Comparison of ENCODE assay signal across 20 cellular contexts in the genomic region with DNA sequence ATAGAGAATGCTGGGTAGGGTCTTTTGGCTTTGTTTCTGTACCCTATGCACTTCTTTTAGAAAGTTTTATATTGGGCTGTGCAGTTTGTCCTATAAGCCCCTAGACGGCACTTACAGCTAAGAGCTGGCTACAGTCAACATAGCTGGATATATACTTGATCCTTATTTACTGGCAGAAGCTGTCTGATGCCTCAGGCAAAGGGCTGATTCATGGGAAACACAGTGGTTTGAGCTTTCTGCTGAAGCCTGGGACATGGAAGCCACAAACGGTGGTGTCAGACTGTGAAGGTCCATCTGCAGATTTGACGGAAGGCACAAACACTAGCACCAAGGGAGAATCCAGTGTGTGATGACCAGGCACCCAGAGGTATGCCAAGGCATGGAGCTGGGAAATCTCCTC.
"Had no signal": no experiment of that assay in that cellular context is flagged by ENCODE, and none has a peak within 500 bp of the region (broad histone marks: within the 10 kb centered on the region; RNA-seq: fewer than 3 reads in every experiment).

No MANE protein-coding gene starts in this region.

- ATAC-seq: gastrocnemius medialis; heart left ventricle; natural killer cell treated with Interleukin-12 subunit alpha and Interleukin-12 subunit beta and Interleukin-15 and Interleukin-18, amount 100 ng/mL, for 72 hours; right lobe of liver; stimulated activated effector memory CD8-positive, alpha-beta T cell treated with anti-CD3 and anti-CD28 coated beads, Interleukin-12 subunit alpha, Interleukin-12 subunit beta, amount 100 ng/mL, for 72 hours; upper lobe of right lung had no signal

- H3K4me3 ChIP-seq: gastrocnemius medialis, heart left ventricle, right lobe of liver, thoracic aorta, upper lobe of right lung had no signal

- DNase-seq: activated CD4-positive, alpha-beta memory T cell treated with anti-CD3 and anti-CD28 coated beads, Interleukin-2, amount 10 ng/mL, durations not matched to agents 7 days and 5 days; activated CD4-positive, alpha-beta T cell treated with anti-CD3 and anti-CD28 coated beads for 48 hours; activated CD4-positive, CD25-positive, alpha-beta regulatory T cell; activated naive CD4-positive, alpha-beta T cell treated with Interleukin-2 at 50 U/mL for 16 hours; activated naive CD8-positive, alpha-beta T cell treated with anti-CD3 and anti-CD28 coated beads, Interleukin-2, amount 10 ng/mL, durations not matched to agents 7 days and 5 days; activated T-cell treated with anti-CD3 and anti-CD28 coated beads, Interleukin-2, amount 50 U/mL, for 24 hours; anterior cingulate cortex; cortex of kidney; gastrocnemius medialis; right lobe of liver; small intestine; stimulated activated CD4-positive, alpha-beta T cell treated with anti-CD3 and anti-CD28 coated beads, Interleukin-15, amount 100 ng/mL, for 24 hours; stimulated activated CD4-positive, alpha-beta T cell treated with anti-CD3 and anti-CD28 coated beads, Interleukin-2, amount 100 ng/mL, for 48 hours; T-helper 1 cell; T-helper 9 cell; upper lobe of right lung had no signal
